17 cellular contexts compared by ENCODE assay signal in the genomic region with DNA sequence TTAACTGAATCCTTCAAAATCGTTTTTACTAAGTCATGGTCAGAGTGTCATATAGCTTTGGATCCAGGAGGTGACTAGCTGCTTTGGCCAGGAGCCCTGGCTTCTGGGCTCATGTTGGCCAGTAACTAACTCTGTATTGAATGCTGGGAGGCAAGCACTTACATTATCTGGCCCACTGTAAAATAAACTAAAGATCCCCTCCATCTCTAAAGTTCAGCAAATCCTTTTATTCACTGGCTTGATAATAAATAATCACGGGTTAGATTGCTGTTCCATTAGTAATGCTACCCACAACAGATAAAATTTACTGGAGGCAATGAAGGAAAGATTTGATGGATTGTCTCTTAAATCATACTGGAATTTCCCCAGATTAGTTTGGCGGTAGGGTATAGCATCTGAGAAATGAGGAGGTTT.
DNase-seq lines count a peak whose midpoint lies in the region; TF ChIP-seq lines count a peak whose summit lies in the region.
"Had no signal": no experiment of that assay in that cellular context is flagged by ENCODE, and none has a peak within 500 bp of the region (broad histone marks: within the 10 kb centered on the region; RNA-seq: fewer than 3 reads in every experiment).

No MANE protein-coding gene starts in this region.

- H3K23ac ChIP-seq in mesendoderm (ENCODE audit: low read length): no peak overlapping the region

- no peak overlapping the region for H3K4ac ChIP-seq in mesendoderm (ENCODE audit: low read depth, low read length)

- H3K4me3 ChIP-seq in MG63: no peak overlapping the region
- H3K4me3 ChIP-seq in fibroblast of lung (replicated peaks in 1 of 4; ENCODE audit: control extremely low read depth in 1 of 4, insufficient read depth in 1 of 4, low read depth in 3 of 4, low read length in 4 of 4): no peak overlapping the region
- no peak overlapping the region for H3K4me3 ChIP-seq in retinal pigment epithelial cell (ENCODE audit: low read length)
- no peak overlapping the region for H3K4me3 ChIP-seq in mesendoderm (ENCODE audit: low read length)
- H3K4me3 ChIP-seq: cardiac muscle cell, esophagus squamous epithelium, left lung, pancreas, skin epidermis had no signal

- H3K27me3 Mint-ChIP-seq in activated naive CD4-positive, alpha-beta T cell treated with anti-CD3 and anti-CD28 coated beads, Interleukin-2, amount 10 ng/mL, durations not matched to agents 7 days and 5 days: peaks cover 4% of the 10 kb centered on the region
- H3K27me3 Mint-ChIP-seq: activated CD4-positive, alpha-beta T cell treated with anti-CD3 and anti-CD28 coated beads, Interleukin-2, amount 10 ng/mL, durations not matched to agents 24 days and 14 days had no signal

- H3K4me1 ChIP-seq in fibroblast of lung (ENCODE audit: control insufficient read depth, extremely low read depth, insufficient read depth, low read length) (no peaks in the 10 kb centered on the region), mesendoderm (ENCODE audit: control insufficient read depth, low read depth, low read length) (no peaks in the 10 kb centered on the region)
- H3K4me1 ChIP-seq: left lung, pancreas had no signal

- H3K27me3 ChIP-seq in MG63: no peaks in the 10 kb centered on the region
- H3K27me3 ChIP-seq in fibroblast of lung (ENCODE audit: control insufficient read depth, insufficient read depth, low read length): no peaks in the 10 kb centered on the region
- no peaks in the 10 kb centered on the region for H3K27me3 ChIP-seq in mesendoderm (ENCODE audit: insufficient read depth, low read length, poor library complexity)
- H3K27me3 ChIP-seq: cardiac muscle cell, esophagus squamous epithelium, left lung, pancreas had no signal

- H4K5ac ChIP-seq in mesendoderm (ENCODE audit: low read length): no peak overlapping the region

- no peak overlapping the region for H2BK15ac ChIP-seq in mesendoderm (replicated peaks; ENCODE audit: low read depth)

- TF ChIP-seq CTCF in fibroblast of lung (conservative IDR thresholded peaks at IDR 0.05 in 1 of 2, IDR thresholded peaks at IDR 0.05 in 1 of 2; ENCODE audit: low read depth in 1 of 2, low read length in 2 of 2) (no peak), retinal pigment epithelial cell (conservative IDR thresholded peaks at IDR 0.05; ENCODE audit: low read depth, low read length) (no peak)

- H3K79me2 ChIP-seq in fibroblast of lung (ENCODE audit: control insufficient read depth, insufficient read depth, low read length): no peaks in the 10 kb centered on the region
- no peaks in the 10 kb centered on the region for H3K79me2 ChIP-seq in mesendoderm (ENCODE audit: control insufficient read depth, insufficient read depth, low read length)

- no peaks in the 10 kb centered on the region for H3K36me3 Mint-ChIP-seq in activated naive CD4-positive, alpha-beta T cell treated with anti-CD3 and anti-CD28 coated beads, Interleukin-2, amount 10 ng/mL, durations not matched to agents 7 days and 5 days
- H3K36me3 Mint-ChIP-seq: activated naive CD4-positive, alpha-beta T cell treated with anti-CD3 and anti-CD28 coated beads, Interleukin-2, amount 50 U/mL, for 72 hours had no signal

- H3K9ac ChIP-seq in fibroblast of lung (ENCODE audit: insufficient read depth, low read length): no peak overlapping the region
- H3K9ac ChIP-seq in mesendoderm (ENCODE audit: low read length): no peak overlapping the region

- no peak overlapping the region for H2BK5ac ChIP-seq in mesendoderm (ENCODE audit: low read length)

- DNase-seq in EL: peak; percentile 88
- peak; percentile 81 for DNase-seq in MG63
- peak; percentile 53 to 99 for DNase-seq in fibroblast of lung (ENCODE audit: low read depth in 2 of 2)
- DNase-seq in retinal pigment epithelial cell (ENCODE audit: low read depth): peak; percentile 23
- DNase-seq in NCI-H446 treated with DMSO at 0.1 percent for 48 hours (lab: John Stamatoyannopoulos, UW): no peak
- DNase-seq in mesendoderm: no peak
- DNase-seq in activated naive CD4-positive, alpha-beta T cell treated with anti-CD3 and anti-CD28 coated beads, Interleukin-2, amount 10 ng/mL, durations not matched to agents 7 days and 5 days: no peak
- no peak for DNase-seq in NCI-H526 (lab: John Stamatoyannopoulos, UW)
- DNase-seq: activated CD4-positive, alpha-beta T cell treated with anti-CD3 and anti-CD28 coated beads, Interleukin-2, amount 10 ng/mL, durations not matched to agents 24 days and 14 days; esophagus squamous epithelium; left lung; pancreas; T-helper 9 cell had no signal

- H2AK5ac ChIP-seq in mesendoderm (ENCODE audit: low read length): no peak overlapping the region

- H4K20me1 ChIP-seq in fibroblast of lung (ENCODE audit: control insufficient read depth, extremely low read depth, insufficient read depth, low read length): no peaks in the 10 kb centered on the region

- CTCF ChIA-PET in activated naive CD4-positive, alpha-beta T cell treated with anti-CD3 and anti-CD28 coated beads, Interleukin-2, amount 10 ng/mL, durations not matched to agents 7 days and 5 days (lab: Charles Lee): no interaction called here

- H3K9me3 ChIP-seq in MG63 (no peaks in the 10 kb centered on the region), fibroblast of lung (ENCODE audit: control insufficient read depth, insufficient read depth, low read depth, low read length) (no peaks in the 10 kb centered on the region)
- H3K9me3 ChIP-seq: esophagus squamous epithelium, left lung, pancreas had no signal

- no peaks in the 10 kb centered on the region for H3K79me1 ChIP-seq in mesendoderm (ENCODE audit: low read length)

- H3K4me3 Mint-ChIP-seq in activated naive CD4-positive, alpha-beta T cell treated with anti-CD3 and anti-CD28 coated beads, Interleukin-2, amount 10 ng/mL, durations not matched to agents 7 days and 5 days: no peak overlapping the region
- H3K4me3 Mint-ChIP-seq: activated CD4-positive, alpha-beta T cell treated with anti-CD3 and anti-CD28 coated beads, Interleukin-2, amount 10 ng/mL, durations not matched to agents 24 days and 14 days had no signal

- H3K27ac Mint-ChIP-seq in activated naive CD4-positive, alpha-beta T cell treated with anti-CD3 and anti-CD28 coated beads, Interleukin-2, amount 10 ng/mL, durations not matched to agents 7 days and 5 days: no peak overlapping the region
- H3K27ac Mint-ChIP-seq: activated CD4-positive, alpha-beta T cell treated with anti-CD3 and anti-CD28 coated beads, Interleukin-2, amount 10 ng/mL, durations not matched to agents 24 days and 14 days; activated naive CD4-positive, alpha-beta T cell treated with anti-CD3 and anti-CD28 coated beads, Interleukin-2, amount 50 U/mL, for 72 hours had no signal

- H3K18ac ChIP-seq in mesendoderm (ENCODE audit: low read length): no peak overlapping the region

- no peak overlapping the region for H4K8ac ChIP-seq in mesendoderm (ENCODE audit: low read depth, low read length)

- H2BK120ac ChIP-seq in mesendoderm (ENCODE audit: low read depth, low read length): no peak overlapping the region

- no CpG with 5 or more reads among the region's 3 CpGs for WGBS in mesendoderm (ENCODE audit: extremely low coverage, insufficient coverage, low lambda C conversion rate)

- no peak overlapping the region for H2AFZ ChIP-seq in fibroblast of lung (ENCODE audit: low read length)

- no peak overlapping the region for H3K4me2 ChIP-seq in fibroblast of lung (ENCODE audit: extremely low read depth, insufficient read depth, low read length)
- no peak overlapping the region for H3K4me2 ChIP-seq in mesendoderm (ENCODE audit: low read length)

- H3K36me3 ChIP-seq in MG63 (no peaks in the 10 kb centered on the region), fibroblast of lung (ENCODE audit: control insufficient read depth, insufficient read depth, low read length) (no peaks in the 10 kb centered on the region), mesendoderm (ENCODE audit: control insufficient read depth, insufficient read depth, low read length) (no peaks in the 10 kb centered on the region)
- H3K36me3 ChIP-seq: cardiac muscle cell, esophagus squamous epithelium, left lung, pancreas had no signal

- H3K4me1 Mint-ChIP-seq in activated naive CD4-positive, alpha-beta T cell treated with anti-CD3 and anti-CD28 coated beads, Interleukin-2, amount 10 ng/mL, durations not matched to agents 7 days and 5 days: no peaks in the 10 kb centered on the region
- H3K4me1 Mint-ChIP-seq: activated CD4-positive, alpha-beta T cell treated with anti-CD3 and anti-CD28 coated beads, Interleukin-2, amount 10 ng/mL, durations not matched to agents 24 days and 14 days had no signal

- H3K56ac ChIP-seq in mesendoderm (ENCODE audit: low read length): no peak overlapping the region

- H3K27ac ChIP-seq in fibroblast of lung (ENCODE audit: insufficient read depth, low read length) (no peak overlapping the region), mesendoderm (ENCODE audit: low read depth, low read length) (no peak overlapping the region)
- H3K27ac ChIP-seq: C4-2B, cardiac muscle cell, esophagus squamous epithelium, left lung, pancreas, skin epidermis had no signal

- H3K9me3 Mint-ChIP-seq in activated naive CD4-positive, alpha-beta T cell treated with anti-CD3 and anti-CD28 coated beads, Interleukin-2, amount 10 ng/mL, durations not matched to agents 7 days and 5 days: no peaks in the 10 kb centered on the region
- H3K9me3 Mint-ChIP-seq: activated CD4-positive, alpha-beta T cell treated with anti-CD3 and anti-CD28 coated beads, Interleukin-2, amount 10 ng/mL, durations not matched to agents 24 days and 14 days; activated naive CD4-positive, alpha-beta T cell treated with anti-CD3 and anti-CD28 coated beads, Interleukin-2, amount 50 U/mL, for 72 hours had no signal

Comparison
In these comparisons a context has a peak if more than half of its experiments do, and no peak if none do; other contexts are left out.
1. DNase-seq: peak in EL (single experiment), MG63 (single experiment), fibroblast of lung (2 of 2) and retinal pigment epithelial cell (single experiment); none in NCI-H446 treated with DMSO at 0.1 percent for 48 hours (single experiment), mesendoderm (single experiment), activated naive CD4-positive, alpha-beta T cell treated with anti-CD3 and anti-CD28 coated beads, Interleukin-2, amount 10 ng/mL, durations not matched to agents 7 days and 5 days (single experiment) and NCI-H526 (0 of 2).